ENCODE assay signal across 28 cellular contexts in genomic region chr16:79097090-79097489, GRCh38.
"Had no signal": no experiment of that assay in that cellular context is flagged by ENCODE, and none has a peak within 500 bp of the region (broad histone marks: within the 10 kb centered on the region; RNA-seq: fewer than 3 reads in every experiment).

No MANE protein-coding gene starts in this region.

- H3K27me3 Mint-ChIP-seq: activated CD4-positive, alpha-beta T cell treated with anti-CD3 and anti-CD28 coated beads for 36 hours; activated naive CD8-positive, alpha-beta T cell; central memory CD8-positive, alpha-beta T cell; effector memory CD8-positive, alpha-beta T cell had no signal

- H3K27ac Mint-ChIP-seq: activated CD4-positive, alpha-beta T cell treated with anti-CD3 and anti-CD28 coated beads for 36 hours; activated naive CD8-positive, alpha-beta T cell; activated T-helper 2 cell treated with anti-CD3 and anti-CD28 coated beads, Interferon-gamma antibody, Interleukin-2, Interleukin-4, amounts not matched to agents 10 μg/mL and 5 μg/mL and 100 μg/mL, durations not matched to agents 14 hours and 24 hours and 36 hours; memory B cell; natural killer cell treated with Interleukin-12 subunit alpha and Interleukin-12 subunit beta and Interleukin-15 and Interleukin-18, amount 100 ng/mL, for 72 hours; WTC11 had no signal

- ATAC-seq: activated CD4-positive, alpha-beta T cell treated with anti-CD3 and anti-CD28 coated beads for 36 hours; activated T-cell treated with anti-CD3 and anti-CD28 coated beads, Interleukin-2, amount 50 U/mL, for 4 hours; effector memory CD8-positive, alpha-beta T cell; heart left ventricle; left cardiac atrium; natural killer cell treated with Interleukin-12 subunit alpha and Interleukin-12 subunit beta and Interleukin-15 and Interleukin-18, amount 100 ng/mL, for 72 hours; pancreas; right lobe of liver; WTC11 had no signal

- H3K4me3 ChIP-seq: adrenal gland, ascending aorta, breast epithelium, esophagus squamous epithelium, heart left ventricle, pancreas, right lobe of liver, testis, vagina had no signal

- DNase-seq: activated CD4-positive, alpha-beta T cell treated with anti-CD3 and anti-CD28 coated beads for 36 hours; activated CD4-positive, alpha-beta T cell treated with anti-CD3 and anti-CD28 coated beads, Interleukin-2, amount 50 U/mL, for 4 hours; activated CD8-positive, alpha-beta memory T cell treated with anti-CD3 and anti-CD28 coated beads, Interleukin-2, amount 50 U/mL, for 48 hours; activated naive CD4-positive, alpha-beta T cell; activated T-cell treated with anti-CD3 and anti-CD28 coated beads, Interleukin-2, amount 50 U/mL, for 4 hours; adrenal gland; dorsolateral prefrontal cortex; effector memory CD8-positive, alpha-beta T cell; esophagus squamous epithelium; heart left ventricle; left cardiac atrium; pancreas; right lobe of liver; small intestine; stimulated activated naive CD4-positive, alpha-beta T cell; T-helper 9 cell; testis; trophoblast cell had no signal

- H3K4me3 Mint-ChIP-seq: activated CD4-positive, alpha-beta T cell treated with anti-CD3 and anti-CD28 coated beads for 36 hours; activated naive CD8-positive, alpha-beta T cell; activated T-cell treated with anti-CD3 and anti-CD28 coated beads, Interleukin-2, amount 50 U/mL, for 4 hours; central memory CD8-positive, alpha-beta T cell; effector memory CD8-positive, alpha-beta T cell; memory B cell; natural killer cell treated with Interleukin-12 subunit alpha and Interleukin-12 subunit beta and Interleukin-15 and Interleukin-18, amount 100 ng/mL, for 72 hours; WTC11 had no signal

- H3K27ac ChIP-seq: adrenal gland, ascending aorta, breast epithelium, esophagus squamous epithelium, heart left ventricle, neutrophil, pancreas, right lobe of liver, testis, vagina had no signal

- H3K9me3 Mint-ChIP-seq: activated T-cell treated with anti-CD3 and anti-CD28 coated beads, Interleukin-2, amount 50 U/mL, for 4 hours; activated T-helper 2 cell treated with anti-CD3 and anti-CD28 coated beads, Interferon-gamma antibody, Interleukin-2, Interleukin-4, amounts not matched to agents 10 μg/mL and 5 μg/mL and 100 μg/mL, durations not matched to agents 14 hours and 24 hours and 36 hours; central memory CD8-positive, alpha-beta T cell; effector memory CD8-positive, alpha-beta T cell; memory B cell; natural killer cell treated with Interleukin-12 subunit alpha and Interleukin-12 subunit beta and Interleukin-15 and Interleukin-18, amount 100 ng/mL, for 72 hours; WTC11 had no signal

- H3K36me3 Mint-ChIP-seq: activated naive CD8-positive, alpha-beta T cell; natural killer cell treated with Interleukin-12 subunit alpha and Interleukin-12 subunit beta and Interleukin-15 and Interleukin-18, amount 100 ng/mL, for 72 hours; WTC11 had no signal
